Comparison of ENCODE assay signal across 2 cellular contexts in the genomic region with DNA sequence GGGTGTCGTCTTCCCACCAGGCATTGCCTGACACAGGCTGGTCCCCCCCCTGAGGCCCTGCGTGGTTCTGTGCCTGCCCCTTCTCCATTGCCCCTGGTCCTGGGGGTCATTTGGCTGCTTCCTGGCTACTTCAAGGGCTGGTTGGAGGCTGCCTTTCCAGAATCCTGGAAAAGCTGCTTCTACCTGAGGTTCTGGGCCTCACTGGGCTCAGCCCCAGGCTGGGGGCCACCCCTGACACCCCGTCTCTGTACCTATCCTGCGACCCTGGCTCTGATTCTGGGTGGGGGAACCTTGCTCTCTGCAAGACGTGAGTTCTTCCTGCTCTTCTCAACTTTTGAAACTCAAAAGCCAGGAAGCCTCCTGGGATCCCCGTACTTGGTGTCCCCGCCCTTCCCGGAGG.
TF ChIP-seq lines count a peak whose summit lies in the region.

No MANE protein-coding gene starts in this region.

TF ChIP-seq in A549, 52 proteins besides CTCF, POLR2A, EP300 and RAD21:
- TF ChIP-seq PBX3 (IDR thresholded peaks at IDR 0.05) (no peak), POLR2AphosphoS2 (conservative IDR thresholded peaks at IDR 0.05; ENCODE audit: low read length) (no peak), FOSB (CRISPR knock-in tag; IDR thresholded peaks at IDR 0.05) (no peak), JUN (IDR thresholded peaks at IDR 0.05) (no peak)

TF ChIP-seq in IMR-90, 13 proteins besides CTCF, POLR2A, EP300 and RAD21:
- TF ChIP-seq MAFK (IDR thresholded peaks at IDR 0.05; ENCODE audit: low read depth, low read length) (no peak), MAZ (IDR thresholded peaks at IDR 0.05; ENCODE audit: borderline replicate concordance, low read depth, low read length) (no peak), RCOR1 (IDR thresholded peaks at IDR 0.05; ENCODE audit: insufficient replicate concordance, low read length) (no peak)
